Comparison of ENCODE assay signal across 13 cellular contexts in genomic region chr17:30300803-30301202, GRCh38. TPM values are rescaled to one million over a fixed set of nuclear protein-coding genes. Genes with fewer than 3 reads are reported as not detected.
"Had no signal": no experiment of that assay in that cellular context is flagged by ENCODE, and none has a peak within 500 bp of the region (broad histone marks: within the 10 kb centered on the region; RNA-seq: fewer than 3 reads in every experiment).

No MANE protein-coding gene starts in this region.

- H3K4me1 Mint-ChIP-seq: mesothelial cell of epicardium, neural progenitor cell had no signal

- ATAC-seq: left cardiac atrium, lower lobe of right lung, pancreas had no signal

- DNase-seq: activated B cell treated with CpG ODN at 0.5 μM for 24 hours; activated CD4-positive, alpha-beta T cell treated with anti-CD3 and anti-CD28 coated beads, Interleukin-2, amount 10 ng/mL, durations not matched to agents 7 days and 5 days; activated CD8-positive, alpha-beta memory T cell treated with anti-CD3 and anti-CD28 coated beads, Interleukin-2, amount 50 U/mL, for 48 hours; activated gamma-delta T cell treated with Interleukin-2 at 50 U/mL for 16 hours; amniotic stem cell; left cardiac atrium; lower lobe of right lung; pancreas; stimulated activated CD4-positive, alpha-beta T cell treated with anti-CD3 and anti-CD28 coated beads, Interleukin-1b, Interleukin-23, amount 100 ng/mL, for 48 hours had no signal

- H3K27me3 Mint-ChIP-seq: activated naive CD8-positive, alpha-beta T cell had no signal

- H3K4me3 Mint-ChIP-seq: activated B cell treated with CpG ODN at 0.5 μM for 24 hours; activated CD4-positive, alpha-beta T cell treated with anti-CD3 and anti-CD28 coated beads, Interleukin-2, amount 10 ng/mL, durations not matched to agents 7 days and 5 days; activated naive CD8-positive, alpha-beta T cell; mesothelial cell of epicardium; neural progenitor cell had no signal

- H3K27ac Mint-ChIP-seq: activated B cell treated with CpG ODN at 0.5 μM for 24 hours; activated CD4-positive, alpha-beta T cell treated with anti-CD3 and anti-CD28 coated beads, Interleukin-2, amount 10 ng/mL, durations not matched to agents 7 days and 5 days; activated naive CD8-positive, alpha-beta T cell; mesothelial cell of epicardium; neural progenitor cell had no signal

- H3K36me3 Mint-ChIP-seq: mesothelial cell of epicardium, neural progenitor cell had no signal

- H3K9me3 Mint-ChIP-seq: activated B cell treated with CpG ODN at 0.5 μM for 24 hours had no signal

RNA-seq across cellular contexts. Expression of gene TMIGD1, which starts 33.1 kb away (rescaled TPM):
- polyA plus RNA-seq: esophagus, pancreas had no signal
